In genomic region chr1:236860674-236861073, GRCh38 we compare ENCODE assay signal across 26 cellular contexts.
"Had no signal": no experiment of that assay in that cellular context is flagged by ENCODE, and none has a peak within 500 bp of the region (broad histone marks: within the 10 kb centered on the region; RNA-seq: fewer than 3 reads in every experiment).

No MANE protein-coding gene starts in this region.

- H3K36me3 ChIP-seq: breast epithelium had no signal

- H3K27me3 ChIP-seq: ascending aorta, breast epithelium, dorsolateral prefrontal cortex had no signal

- H3K4me3 ChIP-seq: ascending aorta, breast epithelium, coronary artery, dorsolateral prefrontal cortex had no signal

- DNase-seq: activated CD4-positive, alpha-beta memory T cell treated with anti-CD3 and anti-CD28 coated beads for 36 hours; activated CD4-positive, alpha-beta T cell treated with anti-CD3 and anti-CD28 coated beads for 36 hours; activated CD4-positive, alpha-beta T cell treated with anti-CD3 and anti-CD28 coated beads, Interleukin-2, amount 10 ng/mL, durations not matched to agents 24 days and 14 days; activated CD4-positive, CD25-positive, alpha-beta regulatory T cell; activated CD4-positive, CD25-positive, alpha-beta regulatory T cell treated with anti-CD3 and anti-CD28 coated beads, Interleukin-2, amount 50 U/mL, for 72 hours; activated CD8-positive, alpha-beta memory T cell treated with anti-CD3 and anti-CD28 coated beads, Interleukin-2, amount 50 U/mL, for 48 hours; activated gamma-delta T cell; activated naive CD4-positive, alpha-beta T cell; activated naive CD4-positive, alpha-beta T cell treated with anti-CD3 and anti-CD28 coated beads, Interleukin-2, amount 10 ng/mL, durations not matched to agents 7 days and 5 days; activated naive CD8-positive, alpha-beta T cell treated with anti-CD3 and anti-CD28 coated beads, Interleukin-2, amount 10 ng/mL, durations not matched to agents 7 days and 5 days; activated T-cell treated with anti-CD3 and anti-CD28 coated beads for 4 hours; activated T-cell treated with anti-CD3 and anti-CD28 coated beads, Interleukin-2, amount 50 U/mL, for 24 hours; activated T-cell treated with anti-CD3 and anti-CD28 coated beads, Interleukin-2, amount 50 U/mL, for 72 hours; dorsolateral prefrontal cortex; effector memory CD4-positive, alpha-beta T cell; endodermal cell; foreskin fibroblast; glutamatergic neuron; T-helper 1 cell; T-helper 17 cell; T1000 had no signal

- H3K4me1 ChIP-seq: ascending aorta, breast epithelium had no signal

- H3K27ac ChIP-seq: ascending aorta, breast epithelium, coronary artery, dorsolateral prefrontal cortex had no signal

- ATAC-seq: activated CD4-positive, alpha-beta T cell treated with anti-CD3 and anti-CD28 coated beads for 36 hours; esophagus mucosa; T-helper 17 cell had no signal

- H3K9me3 ChIP-seq: ascending aorta, breast epithelium had no signal

- FAIRE-seq: frontal cortex had no signal
